Comparison of ENCODE assay signal across 8 cellular contexts in genomic region chr13:32427852-32428580, GRCh38. TPM values are rescaled to one million over a fixed set of nuclear protein-coding genes. Genes with fewer than 3 reads are reported as not detected.
DNase-seq lines count a peak whose midpoint lies in the region; ATAC-seq and TF ChIP-seq lines count a peak whose summit lies in the region.

TSS of gene N4BP2L1 (minus strand) at chr13:32428130. CDS start at chr13:32428082, 48 bp downstream.

- H3K9me2 ChIP-seq in PC-9 (ENCODE audit: insufficient read depth) (no peaks in the 10 kb centered on the region), neural cell (ENCODE audit: insufficient read depth, low read length) (no peaks in the 10 kb centered on the region)

- TF ChIP-seq EP300 in neural cell (conservative IDR thresholded peaks at IDR 0.05; ENCODE audit: poor library complexity, severe bottlenecking), result no peak

- TF ChIP-seq CTCF in PC-9 (conservative IDR thresholded peaks at IDR 0.05), result no peak
- TF ChIP-seq CTCF in fibroblast of villous mesenchyme (IDR thresholded peaks at IDR 0.05; ENCODE audit: insufficient read depth, low read depth, low read length), result no peak
- no peak for TF ChIP-seq CTCF in neural cell (IDR thresholded peaks at IDR 0.05; ENCODE audit: poor library complexity, severe bottlenecking)

- H3K27ac ChIP-seq in BLaER1 treated with 17β-estradiol and CSF1 and Interleukin-3, amounts not matched to agents 10 nM and 100 nM, result peak within 1 kb of the TSS; percentile 77 to 94 (median 90)
- H3K27ac ChIP-seq in PC-9, result no peak within 1 kb of the TSS
- H3K27ac ChIP-seq in neural cell (ENCODE audit: low read length), result no peak within 1 kb of the TSS

- H3K9me3 ChIP-seq in BLaER1 treated with 17β-estradiol and CSF1 and Interleukin-3, amounts not matched to agents 10 nM and 100 nM (replicated peaks in 1 of 11), result no peaks in the 10 kb centered on the region
- H3K9me3 ChIP-seq in PC-9 (ENCODE audit: insufficient read depth, low read depth) (no peaks in the 10 kb centered on the region), neural cell (ENCODE audit: low read length) (no peaks in the 10 kb centered on the region)

- ATAC-seq in HG03442 (IDR thresholded peaks at IDR 0.05; ENCODE audit: unreplicated experiment), result peak; percentile 60
- ATAC-seq in stimulated activated naive CD8-positive, alpha-beta T cell treated with anti-CD3 and anti-CD28 coated beads, Interleukin-15, amount 100 ng/mL, for 72 hours, result peak; percentile 88

- H3K36me3 ChIP-seq in BLaER1 treated with 17β-estradiol and CSF1 and Interleukin-3, amounts not matched to agents 10 nM and 100 nM, result peaks cover 0 to 14% (median 10%) of the 10 kb centered on the region in 11 experiments; a peak in 11 of 22 replicates
- no peaks in the 10 kb centered on the region for H3K36me3 ChIP-seq in PC-9 (ENCODE audit: low read depth)
- no peaks in the 10 kb centered on the region for H3K36me3 ChIP-seq in neural cell (ENCODE audit: insufficient read depth, low read length)

- intact Hi-C loops in PC-9 (cut with micrococcal nuclease; ENCODE audit: unreplicated experiment), result loop anchor here (5.0 kb wide), 1 partner anchor 109 kb away; the partner anchor contains the start of gene N4BP2L2

- H4K20me1 ChIP-seq in BLaER1 treated with 17β-estradiol and CSF1 and Interleukin-3, amounts not matched to agents 10 nM and 100 nM, result peaks cover 0 to 29% (median 0%) of the 10 kb centered on the region in 11 experiments; a peak in 2 of 22 replicates
- H4K20me1 ChIP-seq in PC-9 (ENCODE audit: insufficient read depth) (no peaks in the 10 kb centered on the region), neural cell (ENCODE audit: insufficient read depth) (no peaks in the 10 kb centered on the region)

- CTCF ChIA-PET in PC-9 (lab: Charles Lee), result interaction anchor here (0.6 kb wide), 3 partner anchors 100 to 108 kb away, joined by 3 to 6 read pairs (median 5); no protein-coding TSS in a partner anchor

- no peaks in the 10 kb centered on the region for H3K27me3 Mint-ChIP-seq in stimulated activated naive CD8-positive, alpha-beta T cell treated with anti-CD3 and anti-CD28 coated beads, Interleukin-15, amount 100 ng/mL, for 72 hours

- peaks cover 43 to 55% (median 51%) of the 10 kb centered on the region in 10 experiments for H3K4me1 ChIP-seq in BLaER1 treated with 17β-estradiol and CSF1 and Interleukin-3, amounts not matched to agents 10 nM and 100 nM
- H3K4me1 ChIP-seq in PC-9 (replicated peaks; ENCODE audit: insufficient read depth), result peaks cover 15% of the 10 kb centered on the region; the same call in 1 of the 2 replicates

- no peaks in the 10 kb centered on the region for H3F3A ChIP-seq in PC-9 (ENCODE audit: insufficient read depth, low read depth)
- no peaks in the 10 kb centered on the region for H3F3A ChIP-seq in neural cell (ENCODE audit: insufficient read depth, low read length, poor library complexity, severe bottlenecking)

- H3K4me3 Mint-ChIP-seq in stimulated activated naive CD8-positive, alpha-beta T cell treated with anti-CD3 and anti-CD28 coated beads, Interleukin-15, amount 100 ng/mL, for 72 hours, result peak within 1 kb of the TSS; percentile 97

- peaks cover 51% of the 10 kb centered on the region for H3K4me1 Mint-ChIP-seq in stimulated activated naive CD8-positive, alpha-beta T cell treated with anti-CD3 and anti-CD28 coated beads, Interleukin-15, amount 100 ng/mL, for 72 hours

- H2AFZ ChIP-seq in PC-9, result peak within 1 kb of the TSS; percentile 93
- no peak within 1 kb of the TSS for H2AFZ ChIP-seq in neural cell (ENCODE audit: low read depth, low read length)

- peak; percentile 90 for TF ChIP-seq POLR2A in GM19193 (IDR thresholded peaks at IDR 0.05; ENCODE audit: extremely low read depth, insufficient read depth, insufficient read length)

- no peaks in the 10 kb centered on the region for H3K27me3 ChIP-seq in BLaER1 treated with 17β-estradiol and CSF1 and Interleukin-3, amounts not matched to agents 10 nM and 100 nM
- H3K27me3 ChIP-seq in PC-9 (ENCODE audit: insufficient read depth, low read depth) (no peaks in the 10 kb centered on the region), neural cell (ENCODE audit: insufficient read depth, low read depth, low read length) (peaks cover 36% of the 10 kb centered on the region)

- H3K4me3 ChIP-seq in BLaER1 treated with 17β-estradiol and CSF1 and Interleukin-3, amounts not matched to agents 10 nM and 100 nM, result peak within 1 kb of the TSS; percentile 75 to 94 (median 86)
- H3K4me3 ChIP-seq in PC-9 (peak within 1 kb of the TSS; percentile 87), fibroblast of villous mesenchyme (ENCODE audit: low read depth, low read length) (peak within 1 kb of the TSS; percentile 72), neural cell (ENCODE audit: low read length) (peak within 1 kb of the TSS; percentile 71)

- H3K79me2 ChIP-seq in PC-9 (ENCODE audit: low read depth) (no peaks in the 10 kb centered on the region), neural cell (replicated peaks; ENCODE audit: insufficient read depth, low read length) (no peaks in the 10 kb centered on the region)

- POLR2A ChIA-PET in PC-9 (lab: Charles Lee; ENCODE audit: unreplicated experiment), result no interaction called here

- no TSS peak for BruUV-seq in PC-9 (replicated peaks; lab: Mats Ljungman, UMichigan)

- H3K27ac Mint-ChIP-seq in stimulated activated naive CD8-positive, alpha-beta T cell treated with anti-CD3 and anti-CD28 coated beads, Interleukin-15, amount 100 ng/mL, for 72 hours, result peak within 1 kb of the TSS; percentile 98 to 99

- no peaks in the 10 kb centered on the region for H3K9me3 Mint-ChIP-seq in stimulated activated naive CD8-positive, alpha-beta T cell treated with anti-CD3 and anti-CD28 coated beads, Interleukin-15, amount 100 ng/mL, for 72 hours

- peak; percentile 41 to 45 for DNase-seq in PC-9
- DNase-seq in activated T-helper 1 cell treated with Interleukin-2 at 50 U/mL for 16 hours (ENCODE audit: low read depth), result peak; percentile 68
- no peak for DNase-seq in fibroblast of villous mesenchyme (ENCODE audit: low read depth)
- peak; percentile 84 to 95 for DNase-seq in stimulated activated naive CD8-positive, alpha-beta T cell treated with anti-CD3 and anti-CD28 coated beads, Interleukin-15, amount 100 ng/mL, for 72 hours

- no peak for TF ChIP-seq RAD21 in neural cell (conservative IDR thresholded peaks at IDR 0.05)

- peak within 1 kb of the TSS; percentile 89 to 95 (median 92) for H3K9ac ChIP-seq in BLaER1 treated with 17β-estradiol and CSF1 and Interleukin-3, amounts not matched to agents 10 nM and 100 nM
- peak within 1 kb of the TSS; percentile 51 for H3K9ac ChIP-seq in neural cell (ENCODE audit: low read length)

- peak within 1 kb of the TSS; percentile 76 to 97 (median 93) for H3K4me2 ChIP-seq in BLaER1 treated with 17β-estradiol and CSF1 and Interleukin-3, amounts not matched to agents 10 nM and 100 nM
- H3K4me2 ChIP-seq in PC-9 (peak within 1 kb of the TSS; percentile 93), neural cell (ENCODE audit: low read length) (no peak within 1 kb of the TSS)

TF ChIP-seq in neural cell, 6 proteins besides CTCF, POLR2A, EP300 and RAD21:
- TF ChIP-seq POLR2AphosphoS5 (IDR thresholded peaks at IDR 0.05), result no peak
- no peak for TF ChIP-seq TAF1 (IDR thresholded peaks at IDR 0.05; ENCODE audit: low read depth)
- TF ChIP-seq EZH2 (IDR thresholded peaks at IDR 0.05; ENCODE audit: borderline replicate concordance, insufficient read depth, low read length, poor library complexity, severe bottlenecking), result no peak
- no peak for TF ChIP-seq SMC3 (conservative IDR thresholded peaks at IDR 0.05; ENCODE audit: poor library complexity)
- no peak for TF ChIP-seq MXI1 (conservative IDR thresholded peaks at IDR 0.05; ENCODE audit: poor library complexity, severe bottlenecking)
- no peak for TF ChIP-seq REST (IDR thresholded peaks at IDR 0.05; ENCODE audit: borderline replicate concordance)

RNA-seq across cellular contexts. Expression of gene N4BP2L1, which starts in this region (rescaled TPM):
- 3.0 and 4.0 TPM in 2 replicates for total RNA-seq in PC-9 (2021)
- total RNA-seq in fibroblast of villous mesenchyme, result 1.3 and 1.7 TPM in 2 replicates
- polyA plus RNA-seq in neural cell, result 4.6 and 6.1 TPM in 2 replicates
- 0.49 and 4.1 TPM in 2 replicates for polyA minus RNA-seq in neural cell

Comparison
In these comparisons a context has a peak if more than half of its experiments do, and no peak if none do; other contexts are left out.
1. H3K27ac ChIP-seq: peak in BLaER1 treated with 17β-estradiol and CSF1 and Interleukin-3, amounts not matched to agents 10 nM and 100 nM (11 of 11); none in PC-9 (single experiment) and neural cell (single experiment).
2. Peak in every context shown above with its lines, with median percentiles within 50 percentile points of each other: H3K4me3 ChIP-seq.